In the genomic region with DNA sequence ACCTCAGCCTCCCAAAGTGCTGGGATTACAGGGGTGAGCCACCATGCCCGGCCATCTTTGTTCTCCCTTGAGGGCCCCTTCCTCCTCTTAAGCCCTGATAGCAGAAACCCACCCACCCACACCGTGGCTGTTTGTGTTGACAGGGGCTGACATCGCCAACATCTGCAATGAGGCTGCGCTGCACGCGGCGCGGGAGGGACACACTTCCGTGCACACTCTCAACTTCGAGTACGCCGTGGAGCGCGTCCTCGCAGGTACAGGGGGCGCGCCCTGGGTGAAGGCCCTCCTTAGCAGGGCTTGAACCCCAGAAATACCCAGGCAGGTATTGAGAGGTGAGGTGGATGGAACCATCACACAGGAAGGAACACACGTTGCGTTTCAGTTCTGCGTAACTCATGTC, we compare ENCODE assay signal across 22 cellular contexts. TPM values are rescaled to one million over a fixed set of nuclear protein-coding genes. Genes with fewer than 3 reads are reported as not detected.
A peak's percentile ranks its signal among the peaks of the same experiment; 100 is the strongest.
DNase-seq lines count a peak whose midpoint lies in the region; ATAC-seq and TF ChIP-seq lines count a peak whose summit lies in the region.
"Had no signal": no experiment of that assay in that cellular context is flagged by ENCODE, and none has a peak within 500 bp of the region (broad histone marks: within the 10 kb centered on the region; RNA-seq: fewer than 3 reads in every experiment).

No MANE protein-coding gene starts in this region.

- no CpG with 5 or more reads among the region's 20 CpGs for WGBS in neuronal stem cell (ENCODE audit: extremely low coverage in 2 of 2, insufficient read length in 2 of 2, insufficient replicate concordance in 1 of 2), 2 donors
- WGBS in psoas muscle, 3 donors: 95% methylated on average over 20 of the region's 20 CpGs

- H3K4me1 ChIP-seq in neuronal stem cell (ENCODE audit: control insufficient read depth in 2 of 2, insufficient read depth in 1 of 2, low read depth in 1 of 2, low read length in 2 of 2) (no peaks in the 10 kb centered on the region), psoas muscle (no peaks in the 10 kb centered on the region)

- H3K4ac ChIP-seq in neuronal stem cell (ENCODE audit: low read length): peak overlapping the region; percentile 53

- no peak for ATAC-seq in activated naive CD8-positive, alpha-beta T cell treated with anti-CD3 and anti-CD28 coated beads, Interleukin-2, amount 50 U/mL, for 24 hours
- ATAC-seq in psoas muscle: no peak
- ATAC-seq: K562, PC-3 had no signal

- no peak overlapping the region for H3K9ac ChIP-seq in neuronal stem cell (ENCODE audit: low read depth, low read length, poor library complexity)

- H2BK12ac ChIP-seq in neuronal stem cell (ENCODE audit: low read length): no peak overlapping the region

- H3K79me1 ChIP-seq in neuronal stem cell (ENCODE audit: low read depth, low read length): peaks cover 1% of the 10 kb centered on the region

- H2BK15ac ChIP-seq in neuronal stem cell (ENCODE audit: low read length): no peak overlapping the region

- no peak overlapping the region for H3K4me3 Mint-ChIP-seq in activated naive CD8-positive, alpha-beta T cell treated with anti-CD3 and anti-CD28 coated beads for 36 hours
- no peak overlapping the region for H3K4me3 Mint-ChIP-seq in activated naive CD8-positive, alpha-beta T cell treated with anti-CD3 and anti-CD28 coated beads, Interleukin-2, amount 50 U/mL, for 24 hours
- no peak overlapping the region for H3K4me3 Mint-ChIP-seq in activated T-helper 2 cell treated with anti-CD3 and anti-CD28 coated beads, Interferon-gamma antibody, Interleukin-2, Interleukin-4, amounts not matched to agents 10 μg/mL and 5 μg/mL and 100 μg/mL, durations not matched to agents 14 hours and 24 hours and 36 hours (ENCODE audit: low read depth)
- H3K4me3 Mint-ChIP-seq: CD14-positive monocyte had no signal

- H3K14ac ChIP-seq in neuronal stem cell (ENCODE audit: low read length): no peak overlapping the region

- H2BK5ac ChIP-seq in neuronal stem cell (ENCODE audit: low read length): no peak overlapping the region

- no peak overlapping the region for H3K4me2 ChIP-seq in neuronal stem cell (ENCODE audit: insufficient read depth, low read length, poor library complexity, severe bottlenecking)

- H3K27me3 Mint-ChIP-seq in activated naive CD8-positive, alpha-beta T cell treated with anti-CD3 and anti-CD28 coated beads for 36 hours: no peaks in the 10 kb centered on the region
- H3K27me3 Mint-ChIP-seq in activated naive CD8-positive, alpha-beta T cell treated with anti-CD3 and anti-CD28 coated beads, Interleukin-2, amount 50 U/mL, for 24 hours: no peaks in the 10 kb centered on the region
- no peaks in the 10 kb centered on the region for H3K27me3 Mint-ChIP-seq in activated T-helper 2 cell treated with anti-CD3 and anti-CD28 coated beads, Interferon-gamma antibody, Interleukin-2, Interleukin-4, amounts not matched to agents 10 μg/mL and 5 μg/mL and 100 μg/mL, durations not matched to agents 14 hours and 24 hours and 36 hours (ENCODE audit: low read depth)

- H3K27ac ChIP-seq in KOPT-K1 (ENCODE audit: low read depth, low read length, poor library complexity, severe bottlenecking) (peak overlapping the region; percentile 73), neuronal stem cell (replicated peaks; ENCODE audit: low read length) (no peak overlapping the region), psoas muscle (no peak overlapping the region)

- no peaks in the 10 kb centered on the region for H3K9me3 Mint-ChIP-seq in activated naive CD8-positive, alpha-beta T cell treated with anti-CD3 and anti-CD28 coated beads for 36 hours
- no peaks in the 10 kb centered on the region for H3K9me3 Mint-ChIP-seq in activated naive CD8-positive, alpha-beta T cell treated with anti-CD3 and anti-CD28 coated beads, Interleukin-2, amount 50 U/mL, for 24 hours
- no peaks in the 10 kb centered on the region for H3K9me3 Mint-ChIP-seq in activated T-helper 2 cell treated with anti-CD3 and anti-CD28 coated beads, Interferon-gamma antibody, Interleukin-2, Interleukin-4, amounts not matched to agents 10 μg/mL and 5 μg/mL and 100 μg/mL, durations not matched to agents 14 hours and 24 hours and 36 hours

- intact Hi-C loops in activated T-helper 2 cell treated with anti-CD3 and anti-CD28 coated beads, Interferon-gamma antibody, Interleukin-2, Interleukin-4, amounts not matched to agents 10 μg/mL and 5 μg/mL and 100 μg/mL, durations not matched to agents 14 hours and 24 hours and 36 hours (cut with micrococcal nuclease): no loop called here
- intact Hi-C loops in psoas muscle (cut with DNase I): no loop called here

- H3K9me3 ChIP-seq in KOPT-K1 (ENCODE audit: insufficient read depth, low read length, poor library complexity, severe bottlenecking) (no peaks in the 10 kb centered on the region), neuronal stem cell (replicated peaks in 1 of 2; ENCODE audit: control insufficient read depth in 2 of 2, insufficient read depth in 1 of 2, low read depth in 1 of 2, low read length in 2 of 2) (peaks cover 0 to 5% of the 10 kb centered on the region in 2 donors), psoas muscle (no peaks in the 10 kb centered on the region)
- H3K9me3 ChIP-seq: MG63, SJCRH30 had no signal

- H3K27ac Mint-ChIP-seq in activated naive CD8-positive, alpha-beta T cell treated with anti-CD3 and anti-CD28 coated beads for 36 hours: peak overlapping the region; percentile 82
- H3K27ac Mint-ChIP-seq in activated naive CD8-positive, alpha-beta T cell treated with anti-CD3 and anti-CD28 coated beads, Interleukin-2, amount 50 U/mL, for 24 hours: no peak overlapping the region
- H3K27ac Mint-ChIP-seq in activated T-helper 2 cell treated with anti-CD3 and anti-CD28 coated beads, Interferon-gamma antibody, Interleukin-2, Interleukin-4, amounts not matched to agents 10 μg/mL and 5 μg/mL and 100 μg/mL, durations not matched to agents 14 hours and 24 hours and 36 hours: peak overlapping the region; percentile 38

- H2AFZ ChIP-seq in neuronal stem cell (ENCODE audit: low read length): no peak overlapping the region

- H3K36me3 ChIP-seq in KOPT-K1 (ENCODE audit: insufficient read depth, low read length) (peaks cover 88% of the 10 kb centered on the region), neuronal stem cell (replicated peaks in 1 of 2; ENCODE audit: control insufficient read depth in 2 of 2, insufficient read depth in 2 of 2, low read length in 2 of 2) (peaks cover 47 to 93% of the 10 kb centered on the region in 2 donors), psoas muscle (ENCODE audit: insufficient read depth in 1 of 2, low read depth in 1 of 2) (peaks cover 14 to 92% of the 10 kb centered on the region in 2 donors)

- H2AK5ac ChIP-seq in neuronal stem cell (ENCODE audit: low read depth, low read length): no peak overlapping the region

- no peak overlapping the region for H2BK120ac ChIP-seq in neuronal stem cell (ENCODE audit: low read depth, low read length)

- H3K18ac ChIP-seq in neuronal stem cell (ENCODE audit: low read length): no peak overlapping the region

- TF ChIP-seq CTCF in psoas muscle (IDR thresholded peaks at IDR 0.05): no peak

- H3K4me1 Mint-ChIP-seq in activated naive CD8-positive, alpha-beta T cell treated with anti-CD3 and anti-CD28 coated beads for 36 hours: peaks cover 24% of the 10 kb centered on the region
- peaks cover 30% of the 10 kb centered on the region for H3K4me1 Mint-ChIP-seq in activated naive CD8-positive, alpha-beta T cell treated with anti-CD3 and anti-CD28 coated beads, Interleukin-2, amount 50 U/mL, for 24 hours
- peaks cover 6% of the 10 kb centered on the region for H3K4me1 Mint-ChIP-seq in activated T-helper 2 cell treated with anti-CD3 and anti-CD28 coated beads, Interferon-gamma antibody, Interleukin-2, Interleukin-4, amounts not matched to agents 10 μg/mL and 5 μg/mL and 100 μg/mL, durations not matched to agents 14 hours and 24 hours and 36 hours (ENCODE audit: low read depth)
- H3K4me1 Mint-ChIP-seq: CD14-positive monocyte had no signal

- DNase-seq in activated naive CD8-positive, alpha-beta T cell treated with anti-CD3 and anti-CD28 coated beads for 36 hours: no peak
- DNase-seq in activated naive CD8-positive, alpha-beta T cell treated with anti-CD3 and anti-CD28 coated beads, Interleukin-2, amount 50 U/mL, for 24 hours: no peak
- DNase-seq in activated T-helper 2 cell treated with anti-CD3 and anti-CD28 coated beads, Interferon-gamma antibody, Interleukin-2, Interleukin-4, amounts not matched to agents 10 μg/mL and 5 μg/mL and 100 μg/mL, durations not matched to agents 14 hours and 24 hours and 36 hours (ENCODE audit: low spot score): no peak
- DNase-seq in neuronal stem cell (ENCODE audit: low spot score) (no peak), mesenteric fat pad (ENCODE audit: low spot score) (no peak), psoas muscle (no peak), KG1 (lab: John Stamatoyannopoulos, UW) (no peak)
- DNase-seq: Calu3; DMS79 treated with DMSO at 0.1 percent for 48 hours; MG63; NCI-H1105 treated with DMSO at 0.1 percent for 48 hours; NCI-H146; NCI-H1930; NCI-H446 treated with DMSO at 0.1 percent for 48 hours; NCI-H526; NCI-H82; NK-92 treated with Interleukin-12 subunit alpha and Interleukin-12 subunit beta, amount 100 ng/mL, for 24 hours; PC-3; SJCRH30 had no signal

- no peak overlapping the region for H4K8ac ChIP-seq in neuronal stem cell (ENCODE audit: low read depth, low read length)

- no peak overlapping the region for H3K4me3 ChIP-seq in neuronal stem cell (ENCODE audit: low read length in 2 of 2)
- H3K4me3 ChIP-seq in psoas muscle: no peak overlapping the region
- H3K4me3 ChIP-seq: K562, MG63, SJCRH30 had no signal

- no peak overlapping the region for H4K91ac ChIP-seq in neuronal stem cell (ENCODE audit: low read depth, low read length, poor library complexity)

- H3K23ac ChIP-seq in neuronal stem cell (ENCODE audit: low read depth, low read length, poor library complexity): peak overlapping the region; percentile 95

- peaks cover 21% of the 10 kb centered on the region for H3K36me3 Mint-ChIP-seq in activated naive CD8-positive, alpha-beta T cell treated with anti-CD3 and anti-CD28 coated beads for 36 hours
- peaks cover 29% of the 10 kb centered on the region for H3K36me3 Mint-ChIP-seq in activated naive CD8-positive, alpha-beta T cell treated with anti-CD3 and anti-CD28 coated beads, Interleukin-2, amount 50 U/mL, for 24 hours (ENCODE audit: low read depth)
- H3K36me3 Mint-ChIP-seq in activated T-helper 2 cell treated with anti-CD3 and anti-CD28 coated beads, Interferon-gamma antibody, Interleukin-2, Interleukin-4, amounts not matched to agents 10 μg/mL and 5 μg/mL and 100 μg/mL, durations not matched to agents 14 hours and 24 hours and 36 hours (ENCODE audit: low read depth): peaks cover 42% of the 10 kb centered on the region

- H3K27me3 ChIP-seq in neuronal stem cell (ENCODE audit: control insufficient read depth in 3 of 3, insufficient read depth in 3 of 3, low read depth in 1 of 3, low read length in 3 of 3): no peaks in the 10 kb centered on the region
- no peaks in the 10 kb centered on the region for H3K27me3 ChIP-seq in psoas muscle (ENCODE audit: insufficient read depth in 3 of 3, low read length in 2 of 3)
- H3K27me3 ChIP-seq: MG63, SJCRH30 had no signal

RNA-seq across cellular contexts. Expression of gene RPL13, which starts 12.6 kb away (rescaled TPM):
- total RNA-seq in activated naive CD8-positive, alpha-beta T cell treated with anti-CD3 and anti-CD28 coated beads for 36 hours: 1,000 to 10,000 TPM; 2,814 to 2,845 TPM
- 2,404 and 2,406 TPM in 2 replicates for total RNA-seq in activated T-helper 2 cell treated with anti-CD3 and anti-CD28 coated beads, Interferon-gamma antibody, Interleukin-2, Interleukin-4, amounts not matched to agents 10 μg/mL and 5 μg/mL and 100 μg/mL, durations not matched to agents 14 hours and 24 hours and 36 hours
- polyA plus RNA-seq in neuronal stem cell (2013, experiment 1 of 2): 5,003 TPM
- 4,966 TPM for polyA plus RNA-seq in neuronal stem cell (2013, experiment 2 of 2)
- 1,718 TPM for total RNA-seq in mesenteric fat pad
- 1,000 to 10,000 TPM; 1,039 to 1,769 (median 1,553) TPM for total RNA-seq in psoas muscle
- 1,000 to 10,000 TPM; 2,989 to 7,334 (median 5,467) TPM for polyA plus RNA-seq in psoas muscle

RNA-seq across cellular contexts. Expression of gene CPNE7, which starts 27.7 kb away (rescaled TPM):
- total RNA-seq in activated naive CD8-positive, alpha-beta T cell treated with anti-CD3 and anti-CD28 coated beads for 36 hours: 1 to 10 TPM; 5.7 to 6.0 TPM
- total RNA-seq in activated T-helper 2 cell treated with anti-CD3 and anti-CD28 coated beads, Interferon-gamma antibody, Interleukin-2, Interleukin-4, amounts not matched to agents 10 μg/mL and 5 μg/mL and 100 μg/mL, durations not matched to agents 14 hours and 24 hours and 36 hours: 19.8 and 25.7 TPM in 2 replicates
- polyA plus RNA-seq in neuronal stem cell (2013, experiment 1 of 2): 1.4 TPM
- 1.6 TPM for polyA plus RNA-seq in neuronal stem cell (2013, experiment 2 of 2)
- 1.3 TPM for total RNA-seq in mesenteric fat pad
- total RNA-seq in psoas muscle: not detected
- under 1 TPM in 2 of 3 donors, not detected in 1; 0.08 to 0.21 TPM for polyA plus RNA-seq in psoas muscle
- total RNA-seq: SJCRH30 had no signal
- polyA plus RNA-seq: CD14-positive monocyte had no signal

RNA-seq across cellular contexts. Expression of gene SPG7, which starts 39.7 kb away (rescaled TPM):
- 10 to 100 TPM; 63.1 to 76.7 TPM for total RNA-seq in activated naive CD8-positive, alpha-beta T cell treated with anti-CD3 and anti-CD28 coated beads for 36 hours
- total RNA-seq in activated T-helper 2 cell treated with anti-CD3 and anti-CD28 coated beads, Interferon-gamma antibody, Interleukin-2, Interleukin-4, amounts not matched to agents 10 μg/mL and 5 μg/mL and 100 μg/mL, durations not matched to agents 14 hours and 24 hours and 36 hours: 115 and 125 TPM in 2 replicates
- polyA plus RNA-seq in neuronal stem cell (2013, experiment 1 of 2): 43.4 TPM
- polyA plus RNA-seq in neuronal stem cell (2013, experiment 2 of 2): 47.1 TPM
- total RNA-seq in mesenteric fat pad (90.0 TPM), psoas muscle (10 to 100 TPM; 66.8 to 92.3 (median 87.3) TPM)
- polyA plus RNA-seq in psoas muscle: 10 to 100 TPM; 57.5 to 95.3 (median 79.3) TPM

RNA-seq across cellular contexts. Expression of gene ANKRD11, which starts 57.5 kb away (rescaled TPM):
- total RNA-seq in activated naive CD8-positive, alpha-beta T cell treated with anti-CD3 and anti-CD28 coated beads for 36 hours: 100 to 1,000 TPM; 129 to 142 TPM
- total RNA-seq in activated T-helper 2 cell treated with anti-CD3 and anti-CD28 coated beads, Interferon-gamma antibody, Interleukin-2, Interleukin-4, amounts not matched to agents 10 μg/mL and 5 μg/mL and 100 μg/mL, durations not matched to agents 14 hours and 24 hours and 36 hours: 142 and 144 TPM in 2 replicates
- polyA plus RNA-seq in neuronal stem cell (2013, experiment 1 of 2): 65.4 TPM
- 69.8 TPM for polyA plus RNA-seq in neuronal stem cell (2013, experiment 2 of 2)
- total RNA-seq in mesenteric fat pad (120 TPM), psoas muscle (10 to 100 TPM; 52.3 to 72.8 (median 63.8) TPM)
- polyA plus RNA-seq in psoas muscle: 10 to 100 TPM; 22.3 to 57.9 (median 43.3) TPM
